In the genomic region with DNA sequence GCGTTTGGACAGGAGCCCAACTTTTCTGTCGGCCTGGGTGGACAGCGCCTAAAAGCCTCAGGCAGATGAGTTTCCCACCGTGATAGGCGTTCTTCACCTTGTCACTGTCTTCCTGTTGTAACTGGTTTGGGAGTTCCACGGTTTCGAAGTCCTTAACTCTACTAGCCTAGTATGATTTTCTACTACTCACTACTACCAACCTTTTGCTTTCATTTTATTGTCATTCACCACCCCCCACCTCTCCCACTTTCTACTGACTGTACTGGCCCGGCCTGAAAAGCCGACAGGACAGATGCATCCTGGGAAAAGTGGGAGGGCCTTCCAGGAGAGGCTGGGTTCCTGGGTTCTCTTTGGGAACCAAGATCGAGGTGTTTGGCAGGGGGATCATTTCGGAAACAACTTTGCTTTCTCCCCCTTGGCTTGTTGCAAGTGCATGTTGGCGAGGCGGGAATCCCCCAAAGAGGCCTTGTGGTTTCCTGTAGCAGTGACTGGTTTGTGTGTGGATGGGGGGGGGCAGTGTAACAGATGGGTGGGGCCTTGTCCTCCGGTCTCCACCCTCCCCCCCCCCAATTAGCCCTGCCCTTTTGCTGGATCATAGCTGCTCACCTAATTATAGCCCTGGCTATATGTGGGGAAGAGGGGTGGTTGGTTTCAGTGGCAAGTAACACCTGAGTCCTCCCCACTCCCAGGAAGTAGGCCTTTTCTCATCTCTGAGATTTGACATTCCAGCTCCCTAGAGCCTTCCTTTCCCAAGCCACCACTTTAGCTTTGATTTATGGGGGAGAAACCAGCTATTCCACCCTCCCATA, we compare ENCODE assay signal across 8 cellular contexts. TPM values are rescaled to one million over a fixed set of nuclear protein-coding genes. Genes with fewer than 3 reads are reported as not detected.
DNase-seq lines count a peak whose midpoint lies in the region; ATAC-seq and TF ChIP-seq lines count a peak whose summit lies in the region.

No MANE protein-coding gene starts in this region.

- H3K36me3 ChIP-seq in KOPT-K1 (ENCODE audit: insufficient read depth, low read length): peaks cover 48% of the 10 kb centered on the region
- peaks cover 38% of the 10 kb centered on the region for H3K36me3 ChIP-seq in neuron (ENCODE audit: insufficient read depth, low read length)

- no peak overlapping the region for H2AFZ ChIP-seq in neuron (ENCODE audit: low read depth, low read length)

- H3K27me3 ChIP-seq in neuron (ENCODE audit: insufficient read depth, low read length): no peaks in the 10 kb centered on the region

- DNase-seq in ELF-1 (ENCODE audit: low read depth, low spot score): peak; percentile 75
- DNase-seq in SHP77 (lab: John Stamatoyannopoulos, UW): peak; percentile 53 to 77
- DNase-seq in activated gamma-delta T cell treated with anti-CD3 and anti-CD28 coated beads, Interleukin-2, amount 50 U/mL, for 16 hours (ENCODE audit: low read depth): peak; percentile 85
- DNase-seq in fibroblast of villous mesenchyme (ENCODE audit: low read depth): peak; percentile 87
- DNase-seq in stromal cell of bone marrow (ENCODE audit: low read depth): peak; percentile 81

- H3K9me3 ChIP-seq in KOPT-K1 (ENCODE audit: insufficient read depth, low read length, poor library complexity, severe bottlenecking) (no peaks in the 10 kb centered on the region), neuron (ENCODE audit: low read length) (no peaks in the 10 kb centered on the region)

- ATAC-seq in HG03378 (IDR thresholded peaks at IDR 0.05; ENCODE audit: unreplicated experiment): no peak

- H3K4me3 ChIP-seq in fibroblast of villous mesenchyme (ENCODE audit: low read depth, low read length) (peak overlapping the region; percentile 75), neuron (ENCODE audit: low read length) (peak overlapping the region; percentile 90)

- H3K27ac ChIP-seq in KOPT-K1 (ENCODE audit: low read depth, low read length, poor library complexity, severe bottlenecking): peak overlapping the region; percentile 95

- H3K4me1 ChIP-seq in neuron (ENCODE audit: insufficient read depth, low read length): peaks cover 13% of the 10 kb centered on the region

- no peak for TF ChIP-seq CTCF in fibroblast of villous mesenchyme (IDR thresholded peaks at IDR 0.05; ENCODE audit: insufficient read depth, low read depth, low read length)

RNA-seq across cellular contexts. Expression of gene EIF5A, which starts 1.4 kb away (rescaled TPM):
- 607 and 641 TPM in 2 replicates for total RNA-seq in fibroblast of villous mesenchyme

RNA-seq across cellular contexts. Expression of gene GPS2, which starts 6.3 kb away (rescaled TPM):
- 34.1 and 45.3 TPM in 2 replicates for total RNA-seq in fibroblast of villous mesenchyme

RNA-seq across cellular contexts. Expression of gene YBX2, which starts 14.4 kb away (rescaled TPM):
- not detected in 2 replicates for total RNA-seq in fibroblast of villous mesenchyme

RNA-seq across cellular contexts. Expression of gene NEURL4, which starts 20.3 kb away (rescaled TPM):
- 15.1 and 19.4 TPM in 2 replicates for total RNA-seq in fibroblast of villous mesenchyme

RNA-seq across cellular contexts. Expression of gene SLC2A4, which starts 27.3 kb away (rescaled TPM):
- total RNA-seq in fibroblast of villous mesenchyme: under 0.01 TPM in 1 of 2 replicates, not detected in the other
